ENCODE assay signal across 36 cellular contexts in the genomic region with DNA sequence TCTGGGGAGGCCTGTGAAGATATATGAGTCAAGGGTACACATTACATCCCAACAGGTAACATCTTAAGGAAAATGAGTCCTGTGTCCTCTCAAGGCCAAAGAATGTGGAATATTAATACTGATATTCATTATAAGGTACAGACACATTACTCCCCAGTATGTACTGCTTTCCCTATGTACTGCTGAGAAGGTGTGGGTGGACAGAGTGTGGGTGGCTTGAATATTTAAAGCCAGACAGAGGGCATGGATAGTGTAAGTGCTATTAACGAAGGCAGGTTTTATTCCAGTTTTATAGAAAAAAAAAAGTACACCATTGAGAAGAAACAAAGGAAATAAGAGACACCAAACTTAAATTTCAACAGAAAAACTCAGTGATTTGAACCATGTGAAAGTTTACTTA.
"Had no signal": no experiment of that assay in that cellular context is flagged by ENCODE, and none has a peak within 500 bp of the region (broad histone marks: within the 10 kb centered on the region; RNA-seq: fewer than 3 reads in every experiment).

No MANE protein-coding gene starts in this region.

- H3K4me1 Mint-ChIP-seq: activated naive CD4-positive, alpha-beta T cell treated with anti-CD3 and anti-CD28 coated beads, Interleukin-2, amount 10 ng/mL, durations not matched to agents 7 days and 5 days; activated naive CD4-positive, alpha-beta T cell treated with anti-CD3 and anti-CD28 coated beads, Interleukin-2, amount 50 U/mL, for 24 hours; activated naive CD8-positive, alpha-beta T cell treated with anti-CD3 and anti-CD28 coated beads for 36 hours; activated naive CD8-positive, alpha-beta T cell treated with anti-CD3 and anti-CD28 coated beads, Interleukin-2, amount 10 ng/mL, durations not matched to agents 7 days and 5 days; activated naive CD8-positive, alpha-beta T cell treated with anti-CD3 and anti-CD28 coated beads, Interleukin-2, amount 50 U/mL, for 24 hours; activated T-helper 17 cell treated with anti-CD3 and anti-CD28 coated beads, Interleukin-2, amount 50 U/mL, for 72 hours; brain; central memory CD8-positive, alpha-beta T cell had no signal

- H3K36me3 ChIP-seq: adrenal gland, ascending aorta, brain microvascular endothelial cell, cardiac muscle cell had no signal

- H3K27me3 Mint-ChIP-seq: activated naive CD4-positive, alpha-beta T cell treated with anti-CD3 and anti-CD28 coated beads, Interleukin-2, amount 10 ng/mL, durations not matched to agents 7 days and 5 days; activated naive CD4-positive, alpha-beta T cell treated with anti-CD3 and anti-CD28 coated beads, Interleukin-2, amount 50 U/mL, for 24 hours; activated naive CD8-positive, alpha-beta T cell; activated naive CD8-positive, alpha-beta T cell treated with anti-CD3 and anti-CD28 coated beads for 36 hours; activated naive CD8-positive, alpha-beta T cell treated with anti-CD3 and anti-CD28 coated beads, Interleukin-2, amount 10 ng/mL, durations not matched to agents 7 days and 5 days; activated naive CD8-positive, alpha-beta T cell treated with anti-CD3 and anti-CD28 coated beads, Interleukin-2, amount 50 U/mL, for 24 hours; activated T-cell treated with anti-CD3 and anti-CD28 coated beads, Interleukin-2, amount 50 U/mL, for 24 hours; activated T-helper 17 cell treated with anti-CD3 and anti-CD28 coated beads, Interleukin-2, amount 50 U/mL, for 72 hours; central memory CD8-positive, alpha-beta T cell had no signal

- DNase-seq: activated effector memory CD4-positive, alpha-beta T cell treated with anti-CD3 and anti-CD28 coated beads, Interleukin-2, amount 50 U/mL, for 16 hours; activated effector memory CD4-positive, alpha-beta T cell treated with Interleukin-2 at 50 U/mL for 16 hours; activated gamma-delta T cell; activated gamma-delta T cell treated with Interleukin-2 at 50 U/mL for 16 hours; activated naive CD4-positive, alpha-beta T cell; activated naive CD4-positive, alpha-beta T cell treated with anti-CD3 and anti-CD28 coated beads for 36 hours; activated naive CD4-positive, alpha-beta T cell treated with anti-CD3 and anti-CD28 coated beads, Interleukin-2, amount 10 ng/mL, durations not matched to agents 7 days and 5 days; activated naive CD4-positive, alpha-beta T cell treated with anti-CD3 and anti-CD28 coated beads, Interleukin-2, amount 50 U/mL, for 16 hours; activated naive CD4-positive, alpha-beta T cell treated with Interleukin-2 at 50 U/mL for 16 hours; activated naive CD8-positive, alpha-beta T cell treated with anti-CD3 and anti-CD28 coated beads for 36 hours; activated naive CD8-positive, alpha-beta T cell treated with anti-CD3 and anti-CD28 coated beads, Interleukin-2, amount 10 ng/mL, durations not matched to agents 7 days and 5 days; activated naive CD8-positive, alpha-beta T cell treated with anti-CD3 and anti-CD28 coated beads, Interleukin-2, amount 50 U/mL, for 24 hours; activated T-cell treated with anti-CD3 and anti-CD28 coated beads, Interleukin-2, amount 50 U/mL, for 1 hour; activated T-cell treated with anti-CD3 and anti-CD28 coated beads, Interleukin-2, amount 50 U/mL, for 24 hours; activated T-cell treated with anti-CD3 and anti-CD28 coated beads, Interleukin-2, amount 50 U/mL, for 4 hours; activated T-cell treated with anti-CD3 and anti-CD28 coated beads, Interleukin-2, amount 50 U/mL, for 48 hours; activated T-cell treated with anti-CD3 and anti-CD28 coated beads, Interleukin-2, amount 50 U/mL, for 72 hours; adrenal gland; amniotic stem cell; amygdala; anterior cingulate cortex; aorta; body of pancreas; brain microvascular endothelial cell; central memory CD4-positive, alpha-beta T cell; cerebellar nuclear complex had no signal

- H3K4me3 ChIP-seq: adrenal gland, ascending aorta, body of pancreas, cardiac muscle cell had no signal

- H3K27ac ChIP-seq: adrenal gland, ascending aorta, body of pancreas, brain microvascular endothelial cell, cardiac muscle cell had no signal

- H3K4me1 ChIP-seq: adrenal gland, ascending aorta, body of pancreas had no signal

- H3K9me3 Mint-ChIP-seq: activated naive CD8-positive, alpha-beta T cell treated with anti-CD3 and anti-CD28 coated beads for 36 hours had no signal

- H3K9me3 ChIP-seq: adrenal gland, ascending aorta, body of pancreas had no signal

- H3K27me3 ChIP-seq: adrenal gland, ascending aorta, body of pancreas, brain microvascular endothelial cell, cardiac muscle cell had no signal

- H3K27ac Mint-ChIP-seq: activated naive CD4-positive, alpha-beta T cell treated with anti-CD3 and anti-CD28 coated beads for 36 hours; activated naive CD4-positive, alpha-beta T cell treated with anti-CD3 and anti-CD28 coated beads, Interleukin-2, amount 10 ng/mL, durations not matched to agents 7 days and 5 days; activated naive CD4-positive, alpha-beta T cell treated with anti-CD3 and anti-CD28 coated beads, Interleukin-2, amount 50 U/mL, for 24 hours; activated naive CD8-positive, alpha-beta T cell; activated naive CD8-positive, alpha-beta T cell treated with anti-CD3 and anti-CD28 coated beads for 36 hours; activated naive CD8-positive, alpha-beta T cell treated with anti-CD3 and anti-CD28 coated beads, Interleukin-2, amount 10 ng/mL, durations not matched to agents 7 days and 5 days; activated naive CD8-positive, alpha-beta T cell treated with anti-CD3 and anti-CD28 coated beads, Interleukin-2, amount 50 U/mL, for 24 hours; activated T-cell treated with anti-CD3 and anti-CD28 coated beads, Interleukin-2, amount 50 U/mL, for 24 hours; activated T-cell treated with anti-CD3 and anti-CD28 coated beads, Interleukin-2, amount 50 U/mL, for 72 hours; activated T-helper 1 cell treated with anti-CD3 and anti-CD28 coated beads, Interleukin-12 subunit alpha, Interleukin-12 subunit beta, Interleukin-2, Interleukin-4 antibody, amounts not matched to agents 30 ng/mL and 10 ng/mL and 1 ng/mL, durations not matched to agents 14 hours and 24 hours and 36 hours; activated T-helper 17 cell treated with anti-CD3 and anti-CD28 coated beads, Interleukin-2, amount 50 U/mL, for 72 hours; activated T-helper 2 cell treated with anti-CD3 and anti-CD28 coated beads, Interferon-gamma antibody, Interleukin-2, Interleukin-4, amounts not matched to agents 10 μg/mL and 5 μg/mL and 100 μg/mL, durations not matched to agents 14 hours and 24 hours and 36 hours; brain had no signal

- H3K36me3 Mint-ChIP-seq: activated naive CD4-positive, alpha-beta T cell treated with anti-CD3 and anti-CD28 coated beads, Interleukin-2, amount 10 ng/mL, durations not matched to agents 7 days and 5 days; activated naive CD4-positive, alpha-beta T cell treated with anti-CD3 and anti-CD28 coated beads, Interleukin-2, amount 50 U/mL, for 24 hours; activated naive CD4-positive, alpha-beta T cell treated with anti-CD3 and anti-CD28 coated beads, Interleukin-2, amount 50 U/mL, for 72 hours; activated naive CD8-positive, alpha-beta T cell; activated naive CD8-positive, alpha-beta T cell treated with anti-CD3 and anti-CD28 coated beads for 36 hours; activated naive CD8-positive, alpha-beta T cell treated with anti-CD3 and anti-CD28 coated beads, Interleukin-2, amount 10 ng/mL, durations not matched to agents 7 days and 5 days; brain had no signal

- ATAC-seq: activated naive CD4-positive, alpha-beta T cell treated with anti-CD3 and anti-CD28 coated beads, Interleukin-2, amount 50 U/mL, for 72 hours; activated naive CD8-positive, alpha-beta T cell treated with anti-CD3 and anti-CD28 coated beads, Interleukin-2, amount 50 U/mL, for 24 hours; activated T-cell treated with anti-CD3 and anti-CD28 coated beads, Interleukin-2, amount 50 U/mL, for 4 hours; activated T-cell treated with anti-CD3 and anti-CD28 coated beads, Interleukin-2, amount 50 U/mL, for 72 hours; activated T-helper 17 cell treated with anti-CD3 and anti-CD28 coated beads, Interleukin-2, amount 50 U/mL, for 72 hours; body of pancreas had no signal

- H3K4me3 Mint-ChIP-seq: activated naive CD4-positive, alpha-beta T cell treated with anti-CD3 and anti-CD28 coated beads for 36 hours; activated naive CD4-positive, alpha-beta T cell treated with anti-CD3 and anti-CD28 coated beads, Interleukin-2, amount 10 ng/mL, durations not matched to agents 7 days and 5 days; activated naive CD4-positive, alpha-beta T cell treated with anti-CD3 and anti-CD28 coated beads, Interleukin-2, amount 50 U/mL, for 24 hours; activated naive CD8-positive, alpha-beta T cell; activated naive CD8-positive, alpha-beta T cell treated with anti-CD3 and anti-CD28 coated beads for 36 hours; activated naive CD8-positive, alpha-beta T cell treated with anti-CD3 and anti-CD28 coated beads, Interleukin-2, amount 10 ng/mL, durations not matched to agents 7 days and 5 days; activated naive CD8-positive, alpha-beta T cell treated with anti-CD3 and anti-CD28 coated beads, Interleukin-2, amount 50 U/mL, for 24 hours; activated T-cell treated with anti-CD3 and anti-CD28 coated beads, Interleukin-2, amount 50 U/mL, for 24 hours; activated T-cell treated with anti-CD3 and anti-CD28 coated beads, Interleukin-2, amount 50 U/mL, for 4 hours; activated T-cell treated with anti-CD3 and anti-CD28 coated beads, Interleukin-2, amount 50 U/mL, for 72 hours; activated T-helper 1 cell treated with anti-CD3 and anti-CD28 coated beads, Interleukin-12 subunit alpha, Interleukin-12 subunit beta, Interleukin-2, Interleukin-4 antibody, amounts not matched to agents 30 ng/mL and 10 ng/mL and 1 ng/mL, durations not matched to agents 14 hours and 24 hours and 36 hours; activated T-helper 17 cell treated with anti-CD3 and anti-CD28 coated beads, Interleukin-2, amount 50 U/mL, for 72 hours; brain; central memory CD8-positive, alpha-beta T cell had no signal
